3 cellular contexts compared by ENCODE assay signal in the genomic region with DNA sequence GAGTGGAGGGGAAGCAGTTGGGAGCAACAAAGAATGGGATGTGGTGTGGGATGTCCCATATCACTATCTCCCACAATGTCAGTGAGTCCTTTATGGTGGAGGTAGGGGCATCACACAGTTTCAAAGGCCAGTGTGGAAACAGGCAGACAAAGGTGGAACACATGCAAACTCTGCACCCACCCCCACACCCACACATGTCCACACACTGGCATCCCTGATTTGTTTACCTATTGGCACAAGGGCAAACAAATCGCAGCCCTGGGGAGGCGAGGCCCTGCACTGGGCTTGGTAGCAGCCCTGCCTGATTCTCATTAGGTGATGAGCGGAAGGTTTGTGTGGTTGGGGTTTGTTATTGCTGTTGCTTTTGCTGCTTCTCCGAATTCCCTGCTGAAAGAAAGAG.
TF ChIP-seq lines count a peak whose summit lies in the region.

No MANE protein-coding gene starts in this region.

TF ChIP-seq in liver, 16 proteins besides CTCF, POLR2A, EP300 and RAD21:
- TF ChIP-seq EGR1 (IDR thresholded peaks at IDR 0.05; ENCODE audit: low read depth in 2 of 2) (peak in 1 of 2 donors; percentile 42), HNF4A (conservative IDR thresholded peaks at IDR 0.05) (peak in 1 of 2 donors; percentile 58), FOXA2 (IDR thresholded peaks at IDR 0.05) (peak; percentile 22), RXRA (IDR thresholded peaks at IDR 0.05) (peak in 1 of 2 donors; percentile 46), HNF4G (IDR thresholded peaks at IDR 0.05) (no peak)

TF ChIP-seq in HepG2, 621 proteins besides CTCF, POLR2A, EP300 and RAD21:
- TF ChIP-seq DMAP1 (CRISPR knock-in tag; IDR thresholded peaks at IDR 0.05) (no peak), SP5 (CRISPR knock-in tag; IDR thresholded peaks at IDR 0.05; ENCODE audit: borderline replicate concordance, low read depth) (no peak), ZHX1 (CRISPR knock-in tag; IDR thresholded peaks at IDR 0.05; ENCODE audit: low read depth) (no peak)

TF ChIP-seq in H1, 55 proteins besides CTCF, POLR2A, EP300 and RAD21:
- TF ChIP-seq JUN (IDR thresholded peaks at IDR 0.05; ENCODE audit: low read depth, low read length) = no peak
- no peak for TF ChIP-seq BRCA1 (IDR thresholded peaks at IDR 0.05; ENCODE audit: low read depth, low read length)
- no peak for TF ChIP-seq CHD1 (IDR thresholded peaks at IDR 0.05; ENCODE audit: low read depth, low read length)
- TF ChIP-seq BCL11A (IDR thresholded peaks at IDR 0.05; ENCODE audit: low read depth in 2 of 2, low read length in 2 of 2) = no peak
- no peak for TF ChIP-seq PHF8 (conservative IDR thresholded peaks at IDR 0.05; ENCODE audit: low read depth, low read length)
- TF ChIP-seq CHD2 (IDR thresholded peaks at IDR 0.05; ENCODE audit: low read length) = no peak
- no peak for TF ChIP-seq POLR2AphosphoS5 (IDR thresholded peaks at IDR 0.05; ENCODE audit: low read depth, low read length)
- no peak for TF ChIP-seq ATF3 (IDR thresholded peaks at IDR 0.05; ENCODE audit: insufficient read depth, low read depth, low read length)
- TF ChIP-seq TAF1 (IDR thresholded peaks at IDR 0.05; ENCODE audit: low read depth, low read length) = no peak
- TF ChIP-seq SIX5 (IDR thresholded peaks at IDR 0.05; ENCODE audit: low read depth, low read length) = no peak
- no peak for TF ChIP-seq CHD7 (IDR thresholded peaks at IDR 0.05; ENCODE audit: insufficient replicate concordance, low read length)
- no peak for TF ChIP-seq HDAC6 (IDR thresholded peaks at IDR 0.05; ENCODE audit: low read depth, low read length)
- no peak for TF ChIP-seq RNF2 (IDR thresholded peaks at IDR 0.05; ENCODE audit: borderline replicate concordance, low read depth, low read length, missing control alignments, poor library complexity, severe bottlenecking)
- no peak for TF ChIP-seq SP2 (IDR thresholded peaks at IDR 0.05; ENCODE audit: low read length)
- no peak for TF ChIP-seq JUND (IDR thresholded peaks at IDR 0.05; ENCODE audit: low read length)
